In the genomic region with DNA sequence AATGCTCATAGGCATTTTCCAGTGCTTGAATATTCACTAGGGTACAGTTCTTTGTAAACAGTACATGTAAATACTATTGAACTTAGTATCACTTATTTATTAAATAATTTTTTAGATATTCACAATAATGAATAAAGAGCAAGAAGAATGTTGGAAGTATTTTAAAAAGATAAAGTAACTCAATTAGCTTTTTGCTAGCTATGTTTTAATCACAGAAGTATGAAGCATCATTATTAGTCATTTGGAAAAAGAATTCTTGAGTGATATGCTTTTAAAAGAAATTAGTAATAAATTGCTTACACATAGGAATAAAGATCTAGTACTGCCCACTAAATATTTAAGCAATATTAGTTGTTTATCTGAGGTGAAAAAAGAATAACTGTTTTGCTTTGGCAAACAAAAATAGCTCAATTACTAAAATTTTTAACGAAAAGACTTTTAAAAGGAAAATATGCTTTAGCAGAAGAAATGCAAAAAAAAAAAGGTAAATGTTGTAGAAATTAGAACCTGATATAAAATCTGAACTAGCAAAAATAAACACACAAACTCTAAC, we compare ENCODE assay signal across 20 cellular contexts.
A peak's percentile ranks its signal among the peaks of the same experiment; 100 is the strongest.
DNase-seq lines count a peak whose midpoint lies in the region; ATAC-seq, FAIRE-seq and TF ChIP-seq lines count a peak whose summit lies in the region.
"Had no signal": no experiment of that assay in that cellular context is flagged by ENCODE, and none has a peak within 500 bp of the region (broad histone marks: within the 10 kb centered on the region; RNA-seq: fewer than 3 reads in every experiment).

No MANE protein-coding gene starts in this region.

- H3K9me1 ChIP-seq in K562 (ENCODE audit: control insufficient read depth, insufficient read depth, low read length), result no peaks in the 10 kb centered on the region

- TF ChIP-seq CTCF in left ventricle myocardium inferior (IDR thresholded peaks at IDR 0.05; ENCODE audit: borderline replicate concordance) (no peak), heart left ventricle (IDR thresholded peaks at IDR 0.05) (no peak), K562 (IDR thresholded peaks at IDR 0.05 in 2 of 3, conservative IDR thresholded peaks at IDR 0.05 in 1 of 3; ENCODE audit: insufficient read depth in 2 of 3, low read depth in 1 of 3, low read length in 3 of 3) (no peak)

- no peak overlapping the region; the same call in 1 of the 2 replicates for H2AFZ ChIP-seq in K562 (ENCODE audit: low read depth, low read length)

- peak overlapping the region; percentile 72 for H3K4me2 ChIP-seq in K562 (ENCODE audit: insufficient read depth, low read length)

- H3K27ac ChIP-seq in left ventricle myocardium inferior (replicated peaks), result peak overlapping the region; percentile 68
- peak overlapping the region in 5 of 12 donors; percentile 11 to 50 (median 39) for H3K27ac ChIP-seq in heart left ventricle
- H3K27ac ChIP-seq in K562 (ENCODE audit: extremely low read depth, low read depth, low read length), result peak overlapping the region; percentile 70; the same call in 2 of the 3 replicates
- H3K27ac ChIP-seq: 22Rv1 had no signal

- H3K4me3 Mint-ChIP-seq in memory B cell, result no peak overlapping the region
- H3K4me3 Mint-ChIP-seq: HFFc6 had no signal

- POLR2A ChIA-PET in K562 (lab: Yijun Ruan, JAX), result interaction anchor here (0.6 to 2.2 kb wide), 12 partner anchors 9 to 96 kb away, joined by 3 to 13 read pairs (median 4); a partner anchor contains a TSS

- intact Hi-C loops in left ventricle myocardium inferior (cut with micrococcal nuclease), result no loop called here
- intact Hi-C loops in heart left ventricle (cut with DNase I), result loop anchor here in 6 of 10 donors (2.0 to 10.0 kb wide), 5 partner anchors 65 to 232 kb away; a partner anchor contains a TSS
- intact Hi-C loops in K562 (cut with micrococcal nuclease), result loop anchor here (2.0 kb wide), 1 partner anchor 136 kb away; no protein-coding TSS in a partner anchor

- no peaks in the 10 kb centered on the region for H3K9me3 Mint-ChIP-seq in memory B cell
- H3K9me3 Mint-ChIP-seq: HFFc6 had no signal

- H3K9me3 ChIP-seq in left ventricle myocardium inferior (replicated peaks) (no peaks in the 10 kb centered on the region), heart left ventricle (no peaks in the 10 kb centered on the region), K562 (replicated peaks; ENCODE audit: control insufficient read depth, insufficient read depth, low read depth, low read length) (no peaks in the 10 kb centered on the region)
- H3K9me3 ChIP-seq: BLaER1, HAP-1 had no signal

- peaks cover 94% of the 10 kb centered on the region for H3K79me2 ChIP-seq in K562 (ENCODE audit: control insufficient read depth, insufficient read depth, low read length)

- no peaks in the 10 kb centered on the region for H4K20me1 ChIP-seq in K562 (replicated peaks; ENCODE audit: control insufficient read depth, insufficient read depth, low read length)

- CTCF ChIA-PET in K562 (lab: Yijun Ruan, JAX; ENCODE audit: low intra/inter-chr PET ratio), result no interaction called here

- peak overlapping the region; percentile 19 for H3K27ac Mint-ChIP-seq in memory B cell

- H3K4me1 Mint-ChIP-seq in memory B cell, result peaks cover 24% of the 10 kb centered on the region

- peaks cover 2% of the 10 kb centered on the region for H3K36me3 Mint-ChIP-seq in memory B cell

- no peak for ATAC-seq in heart left ventricle
- ATAC-seq in K562, result no peak
- ATAC-seq in memory B cell (ENCODE audit: low read depth), result no peak
- ATAC-seq in GM19324 (IDR thresholded peaks at IDR 0.05; ENCODE audit: low FRiP score, unreplicated experiment), result no peak
- ATAC-seq: HepG2 had no signal

- 86 to 91% (median 90%) methylated on average over 1 of the region's 1 CpG for WGBS in heart left ventricle, 4 donors
- 13% methylated on average over 1 of the region's 1 CpG for WGBS in K562 (ENCODE audit: insufficient coverage, low coverage, missing lambda C conversion rate)

- no peaks in the 10 kb centered on the region for H3K36me3 ChIP-seq in left ventricle myocardium inferior
- no peaks in the 10 kb centered on the region for H3K36me3 ChIP-seq in heart left ventricle
- peaks cover 14% of the 10 kb centered on the region for H3K36me3 ChIP-seq in K562 (ENCODE audit: control insufficient read depth, insufficient read depth, low read length)
- H3K36me3 ChIP-seq: BLaER1, HAP-1 had no signal

- H3K4me1 ChIP-seq in left ventricle myocardium inferior (peaks cover 92% of the 10 kb centered on the region), heart left ventricle (peaks cover 3 to 91% (median 74%) of the 10 kb centered on the region in 12 donors), K562 (replicated peaks in 1 of 2; ENCODE audit: control insufficient read depth in 2 of 2, insufficient read depth in 2 of 2, low read length in 2 of 2) (peaks cover 31 to 70% of the 10 kb centered on the region in 2 experiments)
- H3K4me1 ChIP-seq: HAP-1 had no signal

- DNase-seq in left ventricle myocardium inferior, result no peak
- DNase-seq in heart left ventricle, result no peak
- no peak for DNase-seq in K562 (ENCODE audit: extremely low read depth in 1 of 4, low spot score in 3 of 4)
- no peak for DNase-seq in memory B cell (ENCODE audit: low spot score in 2 of 2)
- DNase-seq in NCI-H1092 (lab: John Stamatoyannopoulos, UW), result no peak
- DNase-seq in stimulated activated CD4-positive, alpha-beta T cell treated with anti-CD3 and anti-CD28 coated beads, Interleukin-4, amount 100 ng/mL, for 4 hours, result no peak
- DNase-seq: AML-193, DMS 273 treated with DMSO at 0.1 percent for 48 hours, DMS79 treated with DMSO at 0.1 percent for 48 hours, EL, GDM1, HFFc6 had no signal

- no peaks in the 10 kb centered on the region for H3K27me3 Mint-ChIP-seq in memory B cell

- H3K4me3 ChIP-seq in left ventricle myocardium inferior, result no peak overlapping the region
- no peak overlapping the region for H3K4me3 ChIP-seq in heart left ventricle
- H3K4me3 ChIP-seq in K562, result peak overlapping the region; percentile 5; the same call in 1 of the 2 replicates
- H3K4me3 ChIP-seq: BLaER1, HAP-1 had no signal

- in situ Hi-C loops in K562 (cut with MboI), result no loop called here

- no peak for TF ChIP-seq EP300 in K562 (IDR thresholded peaks at IDR 0.05; ENCODE audit: low read length)

- TF ChIP-seq RAD21 in K562 (CRISPR knock-in tag; conservative IDR thresholded peaks at IDR 0.05 in 1 of 2, IDR thresholded peaks at IDR 0.05 in 1 of 2), result no peak

- H3K9ac ChIP-seq in K562 (ENCODE audit: insufficient read depth in 1 of 2, low read depth in 2 of 2, low read length in 2 of 2), result peak overlapping the region in 1 of 2 experiments; percentile 63; a peak in 2 of 4 replicates
- H3K9ac ChIP-seq: BLaER1 had no signal

- TSS peak; percentile 47 for BruUV-seq in K562 (replicated peaks; lab: Mats Ljungman, UMichigan)

- FAIRE-seq in K562 (lab: Jason Lieb, UNC), result no peak
- FAIRE-seq: GM12892, H1, HepG2, HTR-8/SVneo had no signal

- H3K27me3 ChIP-seq in left ventricle myocardium inferior (ENCODE audit: low read depth) (no peaks in the 10 kb centered on the region), heart left ventricle (no peaks in the 10 kb centered on the region), K562 (ENCODE audit: control insufficient read depth in 2 of 2, insufficient read depth in 2 of 2, low read length in 2 of 2) (no peaks in the 10 kb centered on the region)
- H3K27me3 ChIP-seq: BLaER1 had no signal

- TF ChIP-seq POLR2A in heart left ventricle (IDR thresholded peaks at IDR 0.05) (no peak), K562 (conservative IDR thresholded peaks at IDR 0.05) (no peak)

TF ChIP-seq in K562, 482 proteins besides CTCF, POLR2A, EP300 and RAD21 (continues in another document):
- TF ChIP-seq ZNF165 (CRISPR knock-in tag; IDR thresholded peaks at IDR 0.05; ENCODE audit: borderline replicate concordance), result no peak
- TF ChIP-seq, protein P1, sequence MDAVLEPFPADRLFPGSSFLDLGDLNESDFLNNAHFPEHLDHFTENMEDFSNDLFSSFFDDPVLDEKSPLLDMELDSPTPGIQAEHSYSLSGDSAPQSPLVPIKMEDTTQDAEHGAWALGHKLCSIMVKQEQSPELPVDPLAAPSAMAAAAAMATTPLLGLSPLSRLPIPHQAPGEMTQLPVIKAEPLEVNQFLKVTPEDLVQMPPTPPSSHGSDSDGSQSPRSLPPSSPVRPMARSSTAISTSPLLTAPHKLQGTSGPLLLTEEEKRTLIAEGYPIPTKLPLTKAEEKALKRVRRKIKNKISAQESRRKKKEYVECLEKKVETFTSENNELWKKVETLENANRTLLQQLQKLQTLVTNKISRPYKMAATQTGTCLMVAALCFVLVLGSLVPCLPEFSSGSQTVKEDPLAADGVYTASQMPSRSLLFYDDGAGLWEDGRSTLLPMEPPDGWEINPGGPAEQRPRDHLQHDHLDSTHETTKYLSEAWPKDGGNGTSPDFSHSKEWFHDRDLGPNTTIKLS (IDR thresholded peaks at IDR 0.05; ENCODE audit: borderline replicate concordance, low read depth), result no peak
- TF ChIP-seq HDGF (IDR thresholded peaks at IDR 0.05), result no peak
- TF ChIP-seq, protein P2, sequence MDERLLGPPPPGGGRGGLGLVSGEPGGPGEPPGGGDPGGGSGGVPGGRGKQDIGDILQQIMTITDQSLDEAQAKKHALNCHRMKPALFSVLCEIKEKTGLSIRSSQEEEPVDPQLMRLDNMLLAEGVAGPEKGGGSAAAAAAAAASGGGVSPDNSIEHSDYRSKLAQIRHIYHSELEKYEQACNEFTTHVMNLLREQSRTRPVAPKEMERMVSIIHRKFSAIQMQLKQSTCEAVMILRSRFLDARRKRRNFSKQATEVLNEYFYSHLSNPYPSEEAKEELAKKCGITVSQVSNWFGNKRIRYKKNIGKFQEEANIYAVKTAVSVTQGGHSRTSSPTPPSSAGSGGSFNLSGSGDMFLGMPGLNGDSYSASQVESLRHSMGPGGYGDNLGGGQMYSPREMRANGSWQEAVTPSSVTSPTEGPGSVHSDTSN (CRISPR knock-in tag; IDR thresholded peaks at IDR 0.05; ENCODE audit: low read depth), result no peak
- TF ChIP-seq, protein P2 (tag; conservative IDR thresholded peaks at IDR 0.05; ENCODE audit: low read depth), result no peak
- TF ChIP-seq RBFOX2 (IDR thresholded peaks at IDR 0.05; ENCODE audit: low read depth, low read length), result no peak
- no peak for TF ChIP-seq RBM17 (IDR thresholded peaks at IDR 0.05; ENCODE audit: borderline replicate concordance, low read depth, low read length)
